1 cellular context compared by ENCODE assay signal in genomic region chr17:16589097-16589969, GRCh38.
TF ChIP-seq lines count a peak whose summit lies in the region.

No MANE protein-coding gene starts in this region.

TF ChIP-seq in HepG2, 621 proteins besides CTCF, POLR2A, EP300 and RAD21 (continued from another document and continues in another):
- TF ChIP-seq HNF1A (IDR thresholded peaks at IDR 0.05; ENCODE audit: low read depth) (no peak), HNF1A (CRISPR knock-in tag; IDR thresholded peaks at IDR 0.05; ENCODE audit: borderline replicate concordance) (no peak), PRPF4 (IDR thresholded peaks at IDR 0.05; ENCODE audit: low read depth, low read length, poor library complexity, severe bottlenecking) (no peak), ARNT2 (CRISPR knock-in tag; IDR thresholded peaks at IDR 0.05; ENCODE audit: low read depth) (no peak), CERS6 (CRISPR knock-in tag; IDR thresholded peaks at IDR 0.05) (no peak), ZC3H13 (CRISPR knock-in tag; IDR thresholded peaks at IDR 0.05) (peak; percentile 45; the same call in 1 of the 2 replicates), ZNF276 (CRISPR knock-in tag; IDR thresholded peaks at IDR 0.05; ENCODE audit: low read depth) (no peak), BRF2 (CRISPR knock-in tag; IDR thresholded peaks at IDR 0.05) (no peak; the same call in 1 of the 2 replicates), ZFP36L2 (CRISPR knock-in tag; IDR thresholded peaks at IDR 0.05) (no peak), PHF20 (CRISPR knock-in tag; IDR thresholded peaks at IDR 0.05) (no peak), ZBTB8A (CRISPR knock-in tag; IDR thresholded peaks at IDR 0.05; ENCODE audit: borderline replicate concordance, low read depth) (no peak), ZNF704 (CRISPR knock-in tag; IDR thresholded peaks at IDR 0.05; ENCODE audit: borderline replicate concordance) (peak; percentile 61; the same call in 1 of the 2 replicates), ZNF781 (CRISPR knock-in tag; IDR thresholded peaks at IDR 0.05; ENCODE audit: borderline replicate concordance, not compliant biosample characterization) (no peak), ARID5B (CRISPR knock-in tag; IDR thresholded peaks at IDR 0.05) (peak; percentile 29; the same call in 1 of the 2 replicates), CREB3 (CRISPR knock-in tag; IDR thresholded peaks at IDR 0.05) (no peak), FOXJ3 (CRISPR knock-in tag; IDR thresholded peaks at IDR 0.05; ENCODE audit: borderline replicate concordance) (no peak), IKZF1 (IDR thresholded peaks at IDR 0.05) (no peak), TCF12 (IDR thresholded peaks at IDR 0.05) (no peak), TCF12 (CRISPR knock-in tag; IDR thresholded peaks at IDR 0.05) (no peak), REST (IDR thresholded peaks at IDR 0.05; ENCODE audit: borderline replicate concordance in 1 of 2, low read depth in 1 of 2, low read length in 2 of 2) (no peak), SALL1 (CRISPR knock-in tag; IDR thresholded peaks at IDR 0.05) (peak; percentile 70), DNMT3B (CRISPR knock-in tag; conservative IDR thresholded peaks at IDR 0.05) (no peak), BORCS8-MEF2B (CRISPR knock-in tag; IDR thresholded peaks at IDR 0.05) (no peak), TRIM24 (CRISPR knock-in tag; IDR thresholded peaks at IDR 0.05) (no peak), NR2F6 (IDR thresholded peaks at IDR 0.05) (no peak), NR2F6 (CRISPR knock-in tag; IDR thresholded peaks at IDR 0.05) (no peak), SNAPC4 (CRISPR knock-in tag; IDR thresholded peaks at IDR 0.05) (no peak), CBX1 (IDR thresholded peaks at IDR 0.05; ENCODE audit: low read depth) (no peak), ZNF383 (CRISPR knock-in tag; IDR thresholded peaks at IDR 0.05; ENCODE audit: borderline replicate concordance) (no peak), KAT8 (CRISPR knock-in tag; IDR thresholded peaks at IDR 0.05) (peak; percentile 59), ZNF138 (CRISPR knock-in tag; IDR thresholded peaks at IDR 0.05; ENCODE audit: low read depth) (peak; percentile 71; the same call in 1 of the 2 replicates), ZNF746 (CRISPR knock-in tag; IDR thresholded peaks at IDR 0.05) (no peak), ZNF333 (CRISPR knock-in tag; IDR thresholded peaks at IDR 0.05; ENCODE audit: borderline replicate concordance) (no peak)
